ENCODE assay signal across 13 cellular contexts in genomic region chr3:51622402-51622801, GRCh38. TPM values are rescaled to one million over a fixed set of nuclear protein-coding genes. Genes with fewer than 3 reads are reported as not detected.
A peak's percentile ranks its signal among the peaks of the same experiment; 100 is the strongest.
DNase-seq lines count a peak whose midpoint lies in the region; ATAC-seq and TF ChIP-seq lines count a peak whose summit lies in the region.
"Had no signal": no experiment of that assay in that cellular context is flagged by ENCODE, and none has a peak within 500 bp of the region (broad histone marks: within the 10 kb centered on the region; RNA-seq: fewer than 3 reads in every experiment).

No MANE protein-coding gene starts in this region.

- no peak overlapping the region for H3K4me3 ChIP-seq in epithelial cell of esophagus (ENCODE audit: low read length)
- H3K4me3 ChIP-seq in uterus: no peak overlapping the region

- H3K4me1 Mint-ChIP-seq in activated T-cell treated with anti-CD3 and anti-CD28 coated beads, Interleukin-2, amount 50 U/mL, for 24 hours (ENCODE audit: low read depth): peaks cover 21% of the 10 kb centered on the region

- H3K9me3 Mint-ChIP-seq in activated T-cell treated with anti-CD3 and anti-CD28 coated beads, Interleukin-2, amount 50 U/mL, for 24 hours: no peaks in the 10 kb centered on the region
- H3K9me3 Mint-ChIP-seq: stimulated activated naive CD8-positive, alpha-beta T cell treated with anti-CD3 and anti-CD28 coated beads, Interleukin-15, amount 100 ng/mL, for 72 hours; WTC11 had no signal

- no peaks in the 10 kb centered on the region for H3K9me3 ChIP-seq in uterus
- H3K9me3 ChIP-seq: Caco-2 had no signal

- in situ Hi-C loops in G401 (cut with HindIII; ENCODE audit: low sequenced_read_pairs): no loop called here

- no peaks in the 10 kb centered on the region for H3K4me1 ChIP-seq in uterus

- ATAC-seq in HG02938 (IDR thresholded peaks at IDR 0.05; ENCODE audit: unreplicated experiment): no peak
- ATAC-seq: stimulated activated naive CD8-positive, alpha-beta T cell treated with anti-CD3 and anti-CD28 coated beads, Interleukin-15, amount 100 ng/mL, for 72 hours; WTC11 had no signal

- H3K4me3 Mint-ChIP-seq in activated T-cell treated with anti-CD3 and anti-CD28 coated beads, Interleukin-2, amount 50 U/mL, for 24 hours: no peak overlapping the region
- H3K4me3 Mint-ChIP-seq: stimulated activated naive CD8-positive, alpha-beta T cell treated with anti-CD3 and anti-CD28 coated beads, Interleukin-15, amount 100 ng/mL, for 72 hours; WTC11 had no signal

- no peak for DNase-seq in activated T-cell treated with anti-CD3 and anti-CD28 coated beads, Interleukin-2, amount 50 U/mL, for 24 hours
- no peak for DNase-seq in activated T-cell treated with anti-CD3 and anti-CD28 coated beads for 4 hours
- DNase-seq in epithelial cell of esophagus (ENCODE audit: low read depth): peak; percentile 48
- peak; percentile 41 for DNase-seq in myocyte (ENCODE audit: low read depth)
- no peak for DNase-seq in uterus
- no peak for DNase-seq in HT-29 (ENCODE audit: low spot score)
- no peak for DNase-seq in G401 (ENCODE audit: low spot score)
- DNase-seq: activated gamma-delta T cell; Caco-2; NCI-H2107; stimulated activated naive CD8-positive, alpha-beta T cell treated with anti-CD3 and anti-CD28 coated beads, Interleukin-15, amount 100 ng/mL, for 72 hours had no signal

- peak overlapping the region; percentile 4 to 48 for H3K27ac ChIP-seq in uterus

- H3K27ac Mint-ChIP-seq in activated T-cell treated with anti-CD3 and anti-CD28 coated beads, Interleukin-2, amount 50 U/mL, for 24 hours: peak overlapping the region; percentile 3
- H3K27ac Mint-ChIP-seq: stimulated activated naive CD8-positive, alpha-beta T cell treated with anti-CD3 and anti-CD28 coated beads, Interleukin-15, amount 100 ng/mL, for 72 hours had no signal

- no peaks in the 10 kb centered on the region for H3K27me3 ChIP-seq in uterus

- H3K27me3 Mint-ChIP-seq in activated T-cell treated with anti-CD3 and anti-CD28 coated beads, Interleukin-2, amount 50 U/mL, for 24 hours: no peaks in the 10 kb centered on the region
- H3K27me3 Mint-ChIP-seq: stimulated activated naive CD8-positive, alpha-beta T cell treated with anti-CD3 and anti-CD28 coated beads, Interleukin-15, amount 100 ng/mL, for 72 hours had no signal

- no peaks in the 10 kb centered on the region for H3K36me3 ChIP-seq in uterus

- peaks cover 21% of the 10 kb centered on the region for H3K36me3 Mint-ChIP-seq in activated T-cell treated with anti-CD3 and anti-CD28 coated beads, Interleukin-2, amount 50 U/mL, for 24 hours (ENCODE audit: low read depth)

- no peak for TF ChIP-seq POLR2A in uterus (IDR thresholded peaks at IDR 0.05)

- intact Hi-C loops in uterus (cut with DNase I; ENCODE audit: low total_unique reads): no loop called here

- TF ChIP-seq CTCF in epithelial cell of esophagus (IDR thresholded peaks at IDR 0.05; ENCODE audit: insufficient read depth, low read depth, low read length, missing control alignments) (no peak), uterus (IDR thresholded peaks at IDR 0.05) (no peak)

RNA-seq across cellular contexts. Expression of gene TEX264, which starts 48.6 kb away (rescaled TPM):
- total RNA-seq in myocyte (62.4 and 69.8 TPM in 2 replicates), uterus (10 to 100 TPM; 35.3 to 74.8 (median 48.8) TPM)
- polyA plus RNA-seq in myocyte (2012): 68.7 TPM
- 41.0 and 44.2 TPM in 2 replicates for total RNA-seq in HT-29 (2014; rRNA removed; shearing (Covaris generic))
- total RNA-seq in G401 (2014; rRNA removed; shearing (Covaris generic)): 67.9 and 69.7 TPM in 2 replicates

Comparison
In these comparisons a context has a peak if more than half of its experiments do, and no peak if none do; other contexts are left out.
1. DNase-seq: peak in epithelial cell of esophagus (single experiment) and myocyte (single experiment); none in activated T-cell treated with anti-CD3 and anti-CD28 coated beads, Interleukin-2, amount 50 U/mL, for 24 hours (single experiment), activated T-cell treated with anti-CD3 and anti-CD28 coated beads for 4 hours (single experiment), uterus (0 of 2), HT-29 (single experiment) and G401 (single experiment).